ENCODE assay signal across 13 cellular contexts in the genomic region with DNA sequence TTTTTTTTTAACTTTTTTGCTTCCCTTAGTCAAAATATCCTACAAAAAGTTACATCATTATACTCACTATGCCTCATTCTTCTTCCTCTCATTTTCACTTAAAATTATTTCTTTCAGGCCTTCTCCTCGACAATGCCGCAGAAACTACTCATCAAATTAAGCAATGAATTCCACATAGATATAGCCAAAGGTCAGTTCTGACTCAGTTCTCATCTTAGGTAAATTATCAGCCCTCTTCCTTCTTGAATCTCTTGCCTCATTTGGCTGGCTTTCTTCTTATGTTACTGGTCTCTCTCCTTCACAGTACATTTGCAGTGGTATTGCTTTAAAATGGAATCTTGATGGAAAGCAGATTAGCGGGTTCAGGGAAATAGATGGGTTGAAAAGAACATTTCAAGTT.
DNase-seq lines count a peak whose midpoint lies in the region; ATAC-seq and TF ChIP-seq lines count a peak whose summit lies in the region.
"Had no signal": no experiment of that assay in that cellular context is flagged by ENCODE, and none has a peak within 500 bp of the region (broad histone marks: within the 10 kb centered on the region; RNA-seq: fewer than 3 reads in every experiment).

No MANE protein-coding gene starts in this region.

- CTCF ChIA-PET in PC-3 (lab: Charles Lee) (no interaction called here), mammary epithelial cell (lab: Charles Lee; ENCODE audit: low non-redundant PET) (no interaction called here)

- H3K4me2 ChIP-seq in GM23248 (ENCODE audit: unreplicated experiment) (no peak overlapping the region), PC-3 (ENCODE audit: low read length) (no peak overlapping the region), neuronal stem cell (ENCODE audit: insufficient read depth, low read length, poor library complexity, severe bottlenecking) (no peak overlapping the region), mammary epithelial cell (ENCODE audit: insufficient read depth, low read depth, low read length) (no peak overlapping the region)
- H3K4me2 ChIP-seq: BLaER1 had no signal

- no peak for ATAC-seq in PC-3
- ATAC-seq in stimulated activated naive CD8-positive, alpha-beta T cell treated with anti-CD3 and anti-CD28 coated beads, Interleukin-15, Interleukin-2, amounts not matched to agents 100 U/mL and 50 U/mL, for 24 hours: no peak

- no peak overlapping the region for H4K8ac ChIP-seq in neuronal stem cell (ENCODE audit: low read depth, low read length)

- H4K20me1 ChIP-seq in GM23248 (ENCODE audit: insufficient read depth) (no peaks in the 10 kb centered on the region), PC-3 (ENCODE audit: low read length) (no peaks in the 10 kb centered on the region), mammary epithelial cell (ENCODE audit: insufficient read depth, low read length) (no peaks in the 10 kb centered on the region)
- H4K20me1 ChIP-seq: BLaER1 had no signal

- no peak overlapping the region for H2AFZ ChIP-seq in GM23248
- H2AFZ ChIP-seq in PC-3 (ENCODE audit: low read length): no peak overlapping the region
- H2AFZ ChIP-seq in neuronal stem cell (ENCODE audit: low read length): peak overlapping the region; percentile 21
- no peak overlapping the region for H2AFZ ChIP-seq in mammary epithelial cell (ENCODE audit: low read depth, low read length)

- POLR2A ChIA-PET in PC-3 (lab: Charles Lee; ENCODE audit: unreplicated experiment): no interaction called here

- H3K18ac ChIP-seq in neuronal stem cell (ENCODE audit: low read length): no peak overlapping the region

- H3K9me2 ChIP-seq in GM23248 (ENCODE audit: insufficient read depth): no peaks in the 10 kb centered on the region
- no peaks in the 10 kb centered on the region for H3K9me2 ChIP-seq in PC-3 (replicated peaks; ENCODE audit: low read length)

- H3K4ac ChIP-seq in neuronal stem cell (ENCODE audit: low read length): no peak overlapping the region

- BruUV-seq in PC-3 (replicated peaks; lab: Mats Ljungman, UMichigan) (no TSS peak), mammary epithelial cell (replicated peaks; lab: Mats Ljungman, UMichigan) (no TSS peak)

- H3K9ac ChIP-seq in GM23248 (no peak overlapping the region), PC-3 (ENCODE audit: low read length) (no peak overlapping the region), neuronal stem cell (ENCODE audit: low read depth, low read length, poor library complexity) (no peak overlapping the region), mammary epithelial cell (ENCODE audit: insufficient read depth, low read length) (no peak overlapping the region)
- H3K9ac ChIP-seq: BLaER1 had no signal

- no peak overlapping the region for H2BK12ac ChIP-seq in neuronal stem cell (ENCODE audit: low read length)

- H3K9me3 ChIP-seq in GM23248 (ENCODE audit: low read depth): no peaks in the 10 kb centered on the region
- H3K9me3 ChIP-seq in PC-3 (ENCODE audit: low read length): no peaks in the 10 kb centered on the region
- H3K9me3 ChIP-seq in neuronal stem cell (replicated peaks in 1 of 2; ENCODE audit: control insufficient read depth in 2 of 2, insufficient read depth in 1 of 2, low read depth in 1 of 2, low read length in 2 of 2): no peaks in the 10 kb centered on the region
- no peaks in the 10 kb centered on the region for H3K9me3 ChIP-seq in mammary epithelial cell (replicated peaks; ENCODE audit: insufficient read depth, low read length)
- H3K9me3 ChIP-seq: BLaER1 had no signal

- H4K91ac ChIP-seq in neuronal stem cell (ENCODE audit: low read depth, low read length, poor library complexity): no peak overlapping the region

- H3K36me3 ChIP-seq in GM23248 (ENCODE audit: low read depth) (no peaks in the 10 kb centered on the region), PC-3 (ENCODE audit: low read depth, low read length) (no peaks in the 10 kb centered on the region), neuronal stem cell (replicated peaks in 1 of 2; ENCODE audit: control insufficient read depth in 2 of 2, insufficient read depth in 2 of 2, low read length in 2 of 2) (no peaks in the 10 kb centered on the region), mammary epithelial cell (ENCODE audit: insufficient read depth, low read length) (no peaks in the 10 kb centered on the region)
- H3K36me3 ChIP-seq: BLaER1 had no signal

- H3F3A ChIP-seq in GM23248 (ENCODE audit: insufficient read depth) (no peaks in the 10 kb centered on the region), PC-3 (ENCODE audit: low read length, unreplicated experiment) (no peaks in the 10 kb centered on the region)

- dilution Hi-C loops in mammary epithelial cell (cut with HindIII; ENCODE audit: low sequenced_read_pairs): no loop called here

- no peak overlapping the region for H2AK5ac ChIP-seq in neuronal stem cell (ENCODE audit: low read depth, low read length)

- no peak overlapping the region for H2BK120ac ChIP-seq in neuronal stem cell (ENCODE audit: low read depth, low read length)

- H3K79me2 ChIP-seq in GM23248 (ENCODE audit: insufficient read depth) (no peaks in the 10 kb centered on the region), PC-3 (ENCODE audit: low read length) (no peaks in the 10 kb centered on the region), mammary epithelial cell (ENCODE audit: insufficient read depth, low read length) (no peaks in the 10 kb centered on the region)

- H3K23ac ChIP-seq in neuronal stem cell (ENCODE audit: low read depth, low read length, poor library complexity): no peak overlapping the region

- H3K4me1 ChIP-seq in GM23248 (ENCODE audit: insufficient read depth): no peaks in the 10 kb centered on the region
- no peaks in the 10 kb centered on the region for H3K4me1 ChIP-seq in PC-3 (ENCODE audit: insufficient read depth, low read length)
- H3K4me1 ChIP-seq in neuronal stem cell (ENCODE audit: control insufficient read depth in 2 of 2, insufficient read depth in 1 of 2, low read depth in 1 of 2, low read length in 2 of 2): no peaks in the 10 kb centered on the region
- no peaks in the 10 kb centered on the region for H3K4me1 ChIP-seq in mammary epithelial cell (ENCODE audit: insufficient read depth, low read length)
- H3K4me1 ChIP-seq: BLaER1 had no signal

- no peak overlapping the region for H2BK15ac ChIP-seq in neuronal stem cell (ENCODE audit: low read length)

- WGBS in GM23248 (ENCODE audit: low coverage in 1 of 2, low lambda C conversion rate in 2 of 2, missing lambda C conversion rate in 2 of 2), 2 experiments: 25% methylated on average over 3 of the region's 3 CpGs
- 100% methylated on average over 1 of the region's 3 CpGs; no CpG with 5 or more reads in 1 of the 2 donors for WGBS in neuronal stem cell (ENCODE audit: extremely low coverage in 2 of 2, insufficient read length in 2 of 2, insufficient replicate concordance in 1 of 2), 2 donors
- 86% methylated on average over 3 of the region's 3 CpGs for WGBS in mammary epithelial cell (ENCODE audit: low coverage, missing lambda C conversion rate)

- no peaks in the 10 kb centered on the region for H3K79me1 ChIP-seq in neuronal stem cell (ENCODE audit: low read depth, low read length)

- H2BK5ac ChIP-seq in neuronal stem cell (ENCODE audit: low read length): no peak overlapping the region

- in situ Hi-C loops in GM23248 (cut with MboI) (no loop called here), mammary epithelial cell (cut with MboI; ENCODE audit: low sequenced_read_pairs in 2 of 2) (no loop called here)

- H3K4me3 ChIP-seq in GM23248 (no peak overlapping the region), PC-3 (ENCODE audit: low read length) (no peak overlapping the region), choroid plexus epithelial cell (ENCODE audit: low read depth, low read length) (no peak overlapping the region), neuronal stem cell (ENCODE audit: low read length in 2 of 2) (no peak overlapping the region), mammary epithelial cell (replicated peaks in 1 of 3; ENCODE audit: insufficient read depth in 1 of 3, low read depth in 2 of 3, low read length in 3 of 3) (no peak overlapping the region)
- H3K4me3 ChIP-seq: BLaER1 had no signal

- peak; percentile 0 for DNase-seq in GM23248
- peak; percentile 25 for DNase-seq in PC-3
- DNase-seq in choroid plexus epithelial cell (ENCODE audit: low read depth): peak; percentile 35
- no peak for DNase-seq in neuronal stem cell (ENCODE audit: low spot score)
- no peak for DNase-seq in RPMI8226
- DNase-seq in mammary epithelial cell: no peak
- DNase-seq in stimulated activated naive CD8-positive, alpha-beta T cell treated with anti-CD3 and anti-CD28 coated beads, Interleukin-15, Interleukin-2, amounts not matched to agents 100 U/mL and 50 U/mL, for 24 hours: no peak
- DNase-seq: DMS 273 treated with DMSO at 0.1 percent for 48 hours, Karpas-422, NCI-H1417, NCI-H1930, NCI-H510A treated with DMSO at 0.1 percent for 48 hours had no signal

- H3K14ac ChIP-seq in neuronal stem cell (ENCODE audit: low read length): no peak overlapping the region

- TF ChIP-seq CTCF in PC-3 (conservative IDR thresholded peaks at IDR 0.05; ENCODE audit: low read depth, low read length) (no peak), choroid plexus epithelial cell (conservative IDR thresholded peaks at IDR 0.05; ENCODE audit: low read depth, low read length) (no peak), mammary epithelial cell (conservative IDR thresholded peaks at IDR 0.05 in 1 of 2, IDR thresholded peaks at IDR 0.05 in 1 of 2; ENCODE audit: extremely low read depth in 1 of 2, insufficient read depth in 1 of 2, low read depth in 1 of 2, low read length in 2 of 2) (no peak)

- intact Hi-C loops in PC-3 (cut with micrococcal nuclease): no loop called here
- intact Hi-C loops in mammary epithelial cell (cut with micrococcal nuclease): no loop called here

- H3K27me3 ChIP-seq in GM23248 (replicated peaks; ENCODE audit: insufficient read depth) (no peaks in the 10 kb centered on the region), PC-3 (ENCODE audit: low read length) (peaks cover 22% of the 10 kb centered on the region), neuronal stem cell (ENCODE audit: control insufficient read depth in 3 of 3, insufficient read depth in 3 of 3, low read depth in 1 of 3, low read length in 3 of 3) (no peaks in the 10 kb centered on the region), mammary epithelial cell (ENCODE audit: insufficient read depth, low read length) (no peaks in the 10 kb centered on the region)
- H3K27me3 ChIP-seq: BLaER1 had no signal

- H3K27ac ChIP-seq in GM23248 (no peak overlapping the region), PC-3 (ENCODE audit: low read length) (no peak overlapping the region), neuronal stem cell (replicated peaks; ENCODE audit: low read length) (no peak overlapping the region), mammary epithelial cell (ENCODE audit: insufficient read depth, low read depth, low read length) (no peak overlapping the region)
- H3K27ac ChIP-seq: BLaER1 had no signal

Comparison
In these comparisons a context has a peak if more than half of its experiments do, and no peak if none do; other contexts are left out.
1. DNase-seq: peak in GM23248 (single experiment), PC-3 (single experiment) and choroid plexus epithelial cell (single experiment); none in neuronal stem cell (single experiment), RPMI8226 (single experiment), mammary epithelial cell (single experiment) and stimulated activated naive CD8-positive, alpha-beta T cell treated with anti-CD3 and anti-CD28 coated beads, Interleukin-15, Interleukin-2, amounts not matched to agents 100 U/mL and 50 U/mL, for 24 hours (single experiment).